8 cellular contexts compared by ENCODE assay signal in genomic region chr18:9913151-9913525, GRCh38. TPM values are rescaled to one million over a fixed set of nuclear protein-coding genes. Genes with fewer than 3 reads are reported as not detected.
A peak's percentile ranks its signal among the peaks of the same experiment; 100 is the strongest.
DNase-seq lines count a peak whose midpoint lies in the region; ATAC-seq lines count a peak whose summit lies in the region.

No MANE protein-coding gene starts in this region.

- H3K4me3 ChIP-seq in iPS-18c (ENCODE audit: insufficient read depth, low read depth, low read length), result peak overlapping the region; percentile 100; the same call in 1 of the 2 replicates

- peaks cover 2% of the 10 kb centered on the region for H3K9me3 ChIP-seq in iPS-18c (ENCODE audit: control insufficient read depth, insufficient read depth, low read length)

- no peaks in the 10 kb centered on the region for H3K9me3 Mint-ChIP-seq in T-helper 1 cell treated with Interleukin-12 subunit alpha and Interleukin-12 subunit beta and Interleukin-4 antibody, amounts not matched to agents 30 μg/mL and 1 μg/mL, for 36 hours
- H3K9me3 Mint-ChIP-seq in activated naive CD8-positive, alpha-beta T cell treated with anti-CD3 and anti-CD28 coated beads, Interleukin-2, amount 10 ng/mL, durations not matched to agents 7 days and 5 days, result no peaks in the 10 kb centered on the region

- H3K27ac ChIP-seq in substantia nigra (ENCODE audit: low read depth, low read length, poor library complexity, severe bottlenecking), result peak overlapping the region; percentile 98

- POLR2A ChIA-PET in activated naive CD8-positive, alpha-beta T cell treated with anti-CD3 and anti-CD28 coated beads, Interleukin-2, amount 10 ng/mL, durations not matched to agents 7 days and 5 days (lab: Charles Lee), result interaction anchor here (1.0 to 2.2 kb wide), 9 partner anchors 9 to 776 kb away, joined by 3 to 12 read pairs (median 3); partner anchors contain the start of gene ANKRD12

- DNase-seq in T-helper 1 cell (no peak), substantia nigra (lab: John Stamatoyannopoulos, UW) (no peak)
- no peak for DNase-seq in activated naive CD8-positive, alpha-beta T cell treated with anti-CD3 and anti-CD28 coated beads, Interleukin-2, amount 10 ng/mL, durations not matched to agents 7 days and 5 days

- H3K4me1 Mint-ChIP-seq in T-helper 1 cell treated with Interleukin-12 subunit alpha and Interleukin-12 subunit beta and Interleukin-4 antibody, amounts not matched to agents 30 μg/mL and 1 μg/mL, for 36 hours (ENCODE audit: low read depth), result peaks cover 18% of the 10 kb centered on the region
- peaks cover 22% of the 10 kb centered on the region for H3K4me1 Mint-ChIP-seq in activated naive CD8-positive, alpha-beta T cell treated with anti-CD3 and anti-CD28 coated beads, Interleukin-2, amount 10 ng/mL, durations not matched to agents 7 days and 5 days

- ATAC-seq in activated naive CD8-positive, alpha-beta T cell treated with anti-CD3 and anti-CD28 coated beads, Interleukin-2, amount 10 ng/mL, durations not matched to agents 7 days and 5 days (ENCODE audit: low read depth), result no peak
- ATAC-seq in HG03457 (IDR thresholded peaks at IDR 0.05; ENCODE audit: unreplicated experiment), result no peak
- ATAC-seq in HG03432 (IDR thresholded peaks at IDR 0.05; ENCODE audit: unreplicated experiment), result no peak
- no peak for ATAC-seq in GM21529 (IDR thresholded peaks at IDR 0.05; ENCODE audit: unreplicated experiment)

- H3K36me3 Mint-ChIP-seq in T-helper 1 cell treated with Interleukin-12 subunit alpha and Interleukin-12 subunit beta and Interleukin-4 antibody, amounts not matched to agents 30 μg/mL and 1 μg/mL, for 36 hours (ENCODE audit: low read depth), result no peaks in the 10 kb centered on the region
- H3K36me3 Mint-ChIP-seq in activated naive CD8-positive, alpha-beta T cell treated with anti-CD3 and anti-CD28 coated beads, Interleukin-2, amount 10 ng/mL, durations not matched to agents 7 days and 5 days, result no peaks in the 10 kb centered on the region

- H3K27me3 Mint-ChIP-seq in T-helper 1 cell treated with Interleukin-12 subunit alpha and Interleukin-12 subunit beta and Interleukin-4 antibody, amounts not matched to agents 30 μg/mL and 1 μg/mL, for 36 hours (ENCODE audit: low read depth), result peaks cover 18% of the 10 kb centered on the region
- peaks cover 16% of the 10 kb centered on the region for H3K27me3 Mint-ChIP-seq in activated naive CD8-positive, alpha-beta T cell treated with anti-CD3 and anti-CD28 coated beads, Interleukin-2, amount 10 ng/mL, durations not matched to agents 7 days and 5 days

- peak overlapping the region; percentile 90 for H3K27ac Mint-ChIP-seq in T-helper 1 cell treated with Interleukin-12 subunit alpha and Interleukin-12 subunit beta and Interleukin-4 antibody, amounts not matched to agents 30 μg/mL and 1 μg/mL, for 36 hours
- H3K27ac Mint-ChIP-seq in activated naive CD8-positive, alpha-beta T cell treated with anti-CD3 and anti-CD28 coated beads, Interleukin-2, amount 10 ng/mL, durations not matched to agents 7 days and 5 days, result peak overlapping the region; percentile 91

- peak overlapping the region; percentile 87 for H3K4me3 Mint-ChIP-seq in T-helper 1 cell treated with Interleukin-12 subunit alpha and Interleukin-12 subunit beta and Interleukin-4 antibody, amounts not matched to agents 30 μg/mL and 1 μg/mL, for 36 hours
- H3K4me3 Mint-ChIP-seq in activated naive CD8-positive, alpha-beta T cell treated with anti-CD3 and anti-CD28 coated beads, Interleukin-2, amount 10 ng/mL, durations not matched to agents 7 days and 5 days, result peak overlapping the region; percentile 91

RNA-seq across cellular contexts. Expression of gene VAPA, which starts 0.7 kb away (rescaled TPM):
- 100 to 1,000 TPM; 125 to 129 TPM for total RNA-seq in activated naive CD8-positive, alpha-beta T cell treated with anti-CD3 and anti-CD28 coated beads, Interleukin-2, amount 10 ng/mL, durations not matched to agents 7 days and 5 days

RNA-seq across cellular contexts. Expression of gene TXNDC2, which starts 27.4 kb away (rescaled TPM):
- not detected for total RNA-seq in activated naive CD8-positive, alpha-beta T cell treated with anti-CD3 and anti-CD28 coated beads, Interleukin-2, amount 10 ng/mL, durations not matched to agents 7 days and 5 days
